In the genomic region with DNA sequence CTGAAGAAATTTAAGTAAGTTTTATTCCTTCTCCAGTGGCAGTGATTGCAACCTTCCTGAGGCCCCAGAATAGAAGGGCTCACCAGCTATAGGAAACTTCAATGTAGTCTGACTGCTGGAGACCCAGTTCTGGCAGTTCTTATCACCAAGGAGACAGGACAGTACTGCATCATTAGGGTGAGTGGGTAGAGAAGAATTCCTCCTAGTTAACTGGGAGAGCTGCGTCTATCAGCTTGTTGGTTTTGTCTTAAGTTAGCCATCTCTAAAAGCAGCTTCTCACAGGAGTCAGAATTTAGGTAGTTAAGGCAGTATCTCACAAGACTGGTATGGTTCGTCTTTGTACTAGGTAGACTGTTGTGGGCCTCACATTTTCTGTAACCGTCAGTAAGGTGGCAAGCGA, we compare ENCODE assay signal across 1 cellular context.
TF ChIP-seq lines count a peak whose summit lies in the region.

No MANE protein-coding gene starts in this region.

TF ChIP-seq in WTC11, 78 proteins besides CTCF, POLR2A, EP300 and RAD21 (continued from another document):
- TF ChIP-seq ZNF232 (CRISPR knock-in tag; IDR thresholded peaks at IDR 0.05), result no peak
